8 cellular contexts compared by ENCODE assay signal in genomic region chr15:58330836-58331561, GRCh38.
DNase-seq lines count a peak whose midpoint lies in the region; ATAC-seq and TF ChIP-seq lines count a peak whose summit lies in the region.

No MANE protein-coding gene starts in this region.

- no peaks in the 10 kb centered on the region for H4K20me1 ChIP-seq in PC-9 (ENCODE audit: insufficient read depth)

- H3K4me3 ChIP-seq in Caco-2 (ENCODE audit: low read depth, low read length) = no peak overlapping the region
- peak overlapping the region; percentile 52 for H3K4me3 ChIP-seq in PC-9

- H3K4me3 Mint-ChIP-seq in Caco-2 (ENCODE audit: unreplicated experiment) = peak overlapping the region; percentile 30
- no peak overlapping the region for H3K4me3 Mint-ChIP-seq in endothelial cell (ENCODE audit: unreplicated experiment)
- H3K4me3 Mint-ChIP-seq in osteocyte (ENCODE audit: unreplicated experiment) = peak overlapping the region; percentile 46
- H3K4me3 Mint-ChIP-seq in stimulated activated memory B cell treated with anti-CD40 and anti-IgM and Interleukin-4, amounts not matched to agents 10 μg/mL and 1 μg/mL and 100 μg/mL, for 72 hours = no peak overlapping the region
- H3K4me3 Mint-ChIP-seq in stimulated activated naive B cell treated with anti-CD40 and anti-IgM and Interleukin-4, amounts not matched to agents 10 μg/mL and 1 μg/mL and 100 μg/mL, for 72 hours = no peak overlapping the region

- no peaks in the 10 kb centered on the region for H3K36me3 ChIP-seq in Caco-2 (ENCODE audit: control insufficient read depth, insufficient read depth, low read length)
- H3K36me3 ChIP-seq in PC-9 (ENCODE audit: low read depth) = 0 out of 2 replicates have a peak, but pooled peaks cover 6% of the 10 kb centered on the region

- 0 out of 2 replicates have a peak, but pooled peaks cover 3% of the 10 kb centered on the region for H3K9me3 ChIP-seq in Caco-2
- H3K9me3 ChIP-seq in PC-9 (ENCODE audit: insufficient read depth, low read depth) = peaks cover 9% of the 10 kb centered on the region

- H3F3A ChIP-seq in PC-9 (ENCODE audit: insufficient read depth, low read depth) = peaks cover 45% of the 10 kb centered on the region

- TF ChIP-seq CTCF in Caco-2 (IDR thresholded peaks at IDR 0.05; ENCODE audit: insufficient read depth in 1 of 2, low read depth in 1 of 2, low read length in 1 of 2, severe bottlenecking in 1 of 2, unreplicated experiment in 1 of 2) = no peak
- TF ChIP-seq CTCF in PC-9 (conservative IDR thresholded peaks at IDR 0.05) = no peak
- TF ChIP-seq CTCF in endothelial cell (IDR thresholded peaks at IDR 0.05; ENCODE audit: unreplicated experiment) = no peak
- TF ChIP-seq CTCF in osteocyte (IDR thresholded peaks at IDR 0.05) = no peak

- no TSS peak for BruUV-seq in Caco-2 (replicated peaks; lab: Mats Ljungman, UMichigan)
- BruUV-seq in PC-9 (replicated peaks; lab: Mats Ljungman, UMichigan) = no TSS peak

- H3K9me2 ChIP-seq in PC-9 (ENCODE audit: insufficient read depth) = peaks cover 4% of the 10 kb centered on the region; the same call in 1 of the 2 replicates

- no peaks in the 10 kb centered on the region for H3K79me2 ChIP-seq in PC-9 (ENCODE audit: low read depth)

- H3K4me1 Mint-ChIP-seq in Caco-2 (ENCODE audit: low read depth, unreplicated experiment) = peaks cover 42% of the 10 kb centered on the region
- H3K4me1 Mint-ChIP-seq in endothelial cell (ENCODE audit: unreplicated experiment) = peaks cover 55% of the 10 kb centered on the region
- peaks cover 40% of the 10 kb centered on the region for H3K4me1 Mint-ChIP-seq in osteocyte (ENCODE audit: unreplicated experiment)
- peaks cover 21% of the 10 kb centered on the region for H3K4me1 Mint-ChIP-seq in stimulated activated memory B cell treated with anti-CD40 and anti-IgM and Interleukin-4, amounts not matched to agents 10 μg/mL and 1 μg/mL and 100 μg/mL, for 72 hours
- peaks cover 13 to 29% of the 10 kb centered on the region in 2 donors for H3K4me1 Mint-ChIP-seq in stimulated activated naive B cell treated with anti-CD40 and anti-IgM and Interleukin-4, amounts not matched to agents 10 μg/mL and 1 μg/mL and 100 μg/mL, for 72 hours

- H3K27me3 ChIP-seq in Caco-2 (replicated peaks; ENCODE audit: control insufficient read depth, insufficient read depth, low read length) (no peaks in the 10 kb centered on the region), PC-9 (ENCODE audit: insufficient read depth, low read depth) (no peaks in the 10 kb centered on the region)

- POLR2A ChIA-PET in Caco-2 (lab: Charles Lee) (interaction anchor here (0.8 kb wide), 1 partner anchor 59 kb away, joined by 3 read pairs; no protein-coding TSS in a partner anchor), PC-9 (lab: Charles Lee; ENCODE audit: unreplicated experiment) (interaction anchor here (0.5 to 3.4 kb wide), 7 partner anchors 61 to 190 kb away, joined by 3 to 21 read pairs (median 10); no protein-coding TSS in a partner anchor)

- H3K9me3 Mint-ChIP-seq in Caco-2 (ENCODE audit: unreplicated experiment) (peaks cover 10% of the 10 kb centered on the region), endothelial cell (ENCODE audit: unreplicated experiment) (peaks cover 4% of the 10 kb centered on the region), osteocyte (ENCODE audit: unreplicated experiment) (peaks cover 3% of the 10 kb centered on the region)
- H3K9me3 Mint-ChIP-seq in stimulated activated memory B cell treated with anti-CD40 and anti-IgM and Interleukin-4, amounts not matched to agents 10 μg/mL and 1 μg/mL and 100 μg/mL, for 72 hours = peaks cover 6% of the 10 kb centered on the region
- peaks cover 2 to 4% of the 10 kb centered on the region in 2 donors for H3K9me3 Mint-ChIP-seq in stimulated activated naive B cell treated with anti-CD40 and anti-IgM and Interleukin-4, amounts not matched to agents 10 μg/mL and 1 μg/mL and 100 μg/mL, for 72 hours

- no peak overlapping the region for H2AFZ ChIP-seq in PC-9

- ATAC-seq in stimulated activated memory B cell treated with anti-CD40 and anti-IgM and Interleukin-4, amounts not matched to agents 10 μg/mL and 1 μg/mL and 100 μg/mL, for 72 hours = no peak
- ATAC-seq in GM19455 (IDR thresholded peaks at IDR 0.05; ENCODE audit: unreplicated experiment) = no peak
- ATAC-seq in GM21786 (IDR thresholded peaks at IDR 0.05; ENCODE audit: unreplicated experiment) = no peak
- no peak for ATAC-seq in stimulated activated naive B cell treated with anti-CD40 and anti-IgM and Interleukin-4, amounts not matched to agents 10 μg/mL and 1 μg/mL and 100 μg/mL, for 72 hours (replicated peaks)

- peak overlapping the region; percentile 98 for H3K27ac ChIP-seq in PC-9

- intact Hi-C loops in Caco-2 (cut with micrococcal nuclease; ENCODE audit: unreplicated experiment) = loop anchor here (2.0 to 5.0 kb wide), 3 partner anchors 62 to 136 kb away; partner anchors contain the start of gene LIPC
- intact Hi-C loops in PC-9 (cut with micrococcal nuclease; ENCODE audit: unreplicated experiment) = loop anchor here (1.0 to 10.0 kb wide), 5 partner anchors 61 to 604 kb away; partner anchors contain the start of gene SLTM

- H3K27ac Mint-ChIP-seq in Caco-2 (ENCODE audit: unreplicated experiment) (peak overlapping the region; percentile 94), endothelial cell (ENCODE audit: unreplicated experiment) (peak overlapping the region; percentile 79), osteocyte (ENCODE audit: unreplicated experiment) (peak overlapping the region; percentile 98)
- H3K27ac Mint-ChIP-seq in stimulated activated memory B cell treated with anti-CD40 and anti-IgM and Interleukin-4, amounts not matched to agents 10 μg/mL and 1 μg/mL and 100 μg/mL, for 72 hours = no peak overlapping the region
- no peak overlapping the region for H3K27ac Mint-ChIP-seq in stimulated activated naive B cell treated with anti-CD40 and anti-IgM and Interleukin-4, amounts not matched to agents 10 μg/mL and 1 μg/mL and 100 μg/mL, for 72 hours

- DNase-seq in Caco-2 (peak in 1 of 2 experiments; percentile 18), PC-9 (peak in 1 of 2 experiments; percentile 2), endothelial cell (ENCODE audit: low spot score) (no peak), osteocyte (ENCODE audit: extremely low spot score, unreplicated experiment) (no peak)
- DNase-seq in stimulated activated naive B cell treated with anti-CD40 and anti-IgM and Interleukin-4, amounts not matched to agents 10 μg/mL and 1 μg/mL and 100 μg/mL, for 72 hours = no peak

- CTCF ChIA-PET in Caco-2 (lab: Charles Lee) (no interaction called here), PC-9 (lab: Charles Lee) (no interaction called here)

- H3K36me3 Mint-ChIP-seq in Caco-2 (ENCODE audit: insufficient read depth, unreplicated experiment) (peaks cover 21% of the 10 kb centered on the region), endothelial cell (ENCODE audit: low read depth, unreplicated experiment) (peaks cover 12% of the 10 kb centered on the region), osteocyte (ENCODE audit: unreplicated experiment) (no peaks in the 10 kb centered on the region)
- no peaks in the 10 kb centered on the region for H3K36me3 Mint-ChIP-seq in stimulated activated memory B cell treated with anti-CD40 and anti-IgM and Interleukin-4, amounts not matched to agents 10 μg/mL and 1 μg/mL and 100 μg/mL, for 72 hours
- peaks cover 0 to 2% of the 10 kb centered on the region in 2 donors for H3K36me3 Mint-ChIP-seq in stimulated activated naive B cell treated with anti-CD40 and anti-IgM and Interleukin-4, amounts not matched to agents 10 μg/mL and 1 μg/mL and 100 μg/mL, for 72 hours

- no peaks in the 10 kb centered on the region for H3K27me3 Mint-ChIP-seq in Caco-2 (ENCODE audit: insufficient read depth, unreplicated experiment)
- peaks cover 6% of the 10 kb centered on the region for H3K27me3 Mint-ChIP-seq in endothelial cell (ENCODE audit: unreplicated experiment)
- peaks cover under 1% of the 10 kb centered on the region for H3K27me3 Mint-ChIP-seq in osteocyte (ENCODE audit: unreplicated experiment)
- H3K27me3 Mint-ChIP-seq in stimulated activated memory B cell treated with anti-CD40 and anti-IgM and Interleukin-4, amounts not matched to agents 10 μg/mL and 1 μg/mL and 100 μg/mL, for 72 hours = peaks cover 27% of the 10 kb centered on the region
- H3K27me3 Mint-ChIP-seq in stimulated activated naive B cell treated with anti-CD40 and anti-IgM and Interleukin-4, amounts not matched to agents 10 μg/mL and 1 μg/mL and 100 μg/mL, for 72 hours = peaks cover 10 to 15% of the 10 kb centered on the region in 2 donors

- peak overlapping the region; percentile 86 for H3K4me2 ChIP-seq in PC-9

- H3K4me1 ChIP-seq in Caco-2 = peaks cover 36% of the 10 kb centered on the region
- H3K4me1 ChIP-seq in PC-9 (replicated peaks; ENCODE audit: insufficient read depth) = peaks cover 55% of the 10 kb centered on the region

Comparison
In these comparisons a context has a peak if more than half of its experiments do, and no peak if none do; other contexts are left out.
1. H3K27ac Mint-ChIP-seq: peak in Caco-2 (single experiment), endothelial cell (single experiment) and osteocyte (single experiment); none in stimulated activated memory B cell treated with anti-CD40 and anti-IgM and Interleukin-4, amounts not matched to agents 10 μg/mL and 1 μg/mL and 100 μg/mL, for 72 hours (single experiment) and stimulated activated naive B cell treated with anti-CD40 and anti-IgM and Interleukin-4, amounts not matched to agents 10 μg/mL and 1 μg/mL and 100 μg/mL, for 72 hours (single experiment).
2. H3K4me3 Mint-ChIP-seq: peak in Caco-2 (single experiment) and osteocyte (single experiment); none in endothelial cell (single experiment), stimulated activated memory B cell treated with anti-CD40 and anti-IgM and Interleukin-4, amounts not matched to agents 10 μg/mL and 1 μg/mL and 100 μg/mL, for 72 hours (single experiment) and stimulated activated naive B cell treated with anti-CD40 and anti-IgM and Interleukin-4, amounts not matched to agents 10 μg/mL and 1 μg/mL and 100 μg/mL, for 72 hours (0 of 2).